ENCODE assay signal across 8 cellular contexts in the genomic region with DNA sequence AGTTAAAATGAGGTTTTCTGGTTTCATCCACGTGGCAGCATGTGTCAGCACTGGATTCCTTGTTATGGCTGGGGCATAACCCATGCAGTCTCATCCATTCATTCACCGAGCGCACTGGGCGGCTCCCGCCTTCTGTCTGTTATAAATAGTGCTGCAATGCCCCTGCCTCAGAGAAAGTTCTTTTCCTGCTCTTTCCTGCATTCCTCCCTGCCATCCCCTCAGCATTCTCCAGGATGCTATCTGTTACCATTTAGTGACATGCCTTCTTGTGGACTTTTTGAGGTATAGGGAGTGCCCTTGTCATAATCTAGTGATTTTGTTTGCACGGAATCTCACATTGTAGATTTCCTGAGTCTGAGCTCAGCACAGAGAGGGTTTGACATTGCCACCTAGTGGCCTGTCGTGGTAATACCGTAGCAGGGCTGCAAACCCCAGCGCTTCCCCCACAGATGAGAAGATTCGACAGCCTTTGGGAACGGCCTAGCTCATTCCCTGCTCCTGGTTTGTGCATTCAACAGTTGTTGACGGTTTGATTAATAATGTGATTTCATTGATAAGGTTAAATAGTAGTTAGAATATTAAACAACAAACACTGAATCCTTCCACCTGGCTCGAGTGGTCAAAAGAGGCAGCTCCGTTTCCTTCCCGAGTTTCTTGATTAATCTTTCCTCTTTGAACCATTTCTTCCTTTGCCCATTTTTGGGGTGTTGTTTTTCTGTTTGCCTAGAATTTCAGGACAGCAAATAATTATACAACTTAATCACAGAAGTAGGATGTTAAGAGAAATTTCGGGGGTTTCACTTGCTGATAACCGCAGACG. TPM values are rescaled to one million over a fixed set of nuclear protein-coding genes. Genes with fewer than 3 reads are reported as not detected.
A peak's percentile ranks its signal among the peaks of the same experiment; 100 is the strongest.
DNase-seq lines count a peak whose midpoint lies in the region; ATAC-seq, FAIRE-seq and TF ChIP-seq lines count a peak whose summit lies in the region.

No MANE protein-coding gene starts in this region.

- peak; percentile 70 for DNase-seq in COR-L47 (lab: John Stamatoyannopoulos, UW)
- peak; percentile 28 for DNase-seq in NCI-H2196 treated with DMSO at 0.1 percent for 48 hours (lab: John Stamatoyannopoulos, UW; ENCODE audit: unreplicated experiment)
- DNase-seq in activated B cell treated with CpG ODN at 0.5 μM for 24 hours: peak; percentile 61
- peak; percentile 59 for DNase-seq in bronchial epithelial cell (ENCODE audit: low read depth)
- peak; percentile 70 for DNase-seq in kidney tubule cell (ENCODE audit: low spot score)
- DNase-seq in stimulated activated CD4-positive, alpha-beta T cell treated with anti-CD3 and anti-CD28 coated beads, Interleukin-4, amount 100 ng/mL, for 1 hour: peak; percentile 80

- H3K27me3 ChIP-seq in bronchial epithelial cell (ENCODE audit: control insufficient read depth, insufficient read depth, low read length): peaks cover 11% of the 10 kb centered on the region

- H3K4me3 ChIP-seq in HEK293 (ENCODE audit: low read depth, low read length) (no peak overlapping the region), bronchial epithelial cell (ENCODE audit: low read depth, low read length) (no peak overlapping the region)

- H3K9me3 ChIP-seq in HEK293 (ENCODE audit: control insufficient read depth, insufficient read depth, low read depth, low read length): no peaks in the 10 kb centered on the region

- peaks cover 16% of the 10 kb centered on the region for H3K27me3 Mint-ChIP-seq in activated B cell treated with CpG ODN at 0.5 μM for 24 hours

- H3K4me1 ChIP-seq in HEK293 (ENCODE audit: control insufficient read depth, insufficient read depth, low read length): no peaks in the 10 kb centered on the region

- intact Hi-C loops in activated B cell treated with CpG ODN at 0.5 μM for 24 hours (cut with micrococcal nuclease): loop anchor here (1.0 to 5.0 kb wide), 7 partner anchors 55 to 835 kb away; a partner anchor contains a TSS

- TF ChIP-seq CTCF in HEK293 (tag by site-specific recombination; IDR thresholded peaks at IDR 0.05): peak; percentile 82; the same call in 1 of the 2 replicates
- peak; percentile 70 for TF ChIP-seq CTCF in activated B cell treated with CpG ODN at 0.5 μM for 24 hours (IDR thresholded peaks at IDR 0.05)
- TF ChIP-seq CTCF in bronchial epithelial cell (IDR thresholded peaks at IDR 0.05; ENCODE audit: insufficient read depth, low read length, severe bottlenecking): peak; percentile 84

- H3K36me3 Mint-ChIP-seq in activated B cell treated with CpG ODN at 0.5 μM for 24 hours (ENCODE audit: low read depth): no peaks in the 10 kb centered on the region

- ATAC-seq in activated B cell treated with CpG ODN at 0.5 μM for 24 hours (ENCODE audit: low read depth) (peak; percentile 85), GM21390 (IDR thresholded peaks at IDR 0.05; ENCODE audit: unreplicated experiment) (no peak)

- H3K36me3 ChIP-seq in HEK293 (ENCODE audit: control insufficient read depth in 2 of 2, insufficient read depth in 1 of 2, low read length in 2 of 2): no peaks in the 10 kb centered on the region
- H3K36me3 ChIP-seq in bronchial epithelial cell (ENCODE audit: control insufficient read depth, insufficient read depth, low read length): no peaks in the 10 kb centered on the region

- H3K27ac ChIP-seq in HEK293 (ENCODE audit: extremely low read depth, low read depth, low read length): no peak overlapping the region

- POLR2A ChIA-PET in HEK293 (lab: Yijun Ruan, JAX) (no interaction called here), activated B cell treated with CpG ODN at 0.5 μM for 24 hours (lab: Charles Lee) (interaction anchor here (0.5 to 2.3 kb wide), 7 partner anchors 10 to 309 kb away, joined by 3 to 12 read pairs (median 4); a partner anchor contains a TSS)

- H3K9me3 Mint-ChIP-seq in activated B cell treated with CpG ODN at 0.5 μM for 24 hours: no peaks in the 10 kb centered on the region

- no peak for FAIRE-seq in bronchial epithelial cell (lab: Jason Lieb, UNC)

- H3K4me3 Mint-ChIP-seq in activated B cell treated with CpG ODN at 0.5 μM for 24 hours: peak overlapping the region; percentile 37

- CTCF ChIA-PET in HEK293 (lab: Yijun Ruan, JAX): interaction anchor here (0.6 to 4.3 kb wide), 54 partner anchors 8 to 835 kb away, joined by 3 to 60 read pairs (median 4); no protein-coding TSS in a partner anchor
- CTCF ChIA-PET in activated B cell treated with CpG ODN at 0.5 μM for 24 hours (lab: Charles Lee): interaction anchor here (0.6 to 5.7 kb wide), 40 partner anchors 9 to 834 kb away, joined by 3 to 102 read pairs (median 4); a partner anchor contains a TSS

- peaks cover 48% of the 10 kb centered on the region for H3K4me1 Mint-ChIP-seq in activated B cell treated with CpG ODN at 0.5 μM for 24 hours

- no peak overlapping the region for H3K27ac Mint-ChIP-seq in activated B cell treated with CpG ODN at 0.5 μM for 24 hours

TF ChIP-seq in HEK293, 187 proteins besides CTCF, POLR2A, EP300 and RAD21:
- TF ChIP-seq SP7 (tag by site-specific recombination; IDR thresholded peaks at IDR 0.05) (peak; percentile 27; the same call in 1 of the 2 replicates), MYNN (tag by site-specific recombination; IDR thresholded peaks at IDR 0.05; ENCODE audit: borderline replicate concordance) (no peak), TRIM28 (IDR thresholded peaks at IDR 0.05; ENCODE audit: borderline replicate concordance, low read length) (peak; percentile 92), ZNF24 (tag by site-specific recombination; IDR thresholded peaks at IDR 0.05) (0 out of 2 replicates have a peak, but pooled peaks have one; percentile 40), ZNF558 (tag by site-specific recombination; IDR thresholded peaks at IDR 0.05) (no peak), ZNF2 (tag by site-specific recombination; IDR thresholded peaks at IDR 0.05) (peak; percentile 96), GFI1B (tag by site-specific recombination; IDR thresholded peaks at IDR 0.05) (no peak), ZBTB17 (tag by site-specific recombination; IDR thresholded peaks at IDR 0.05) (peak; percentile 95), ZBTB20 (tag by site-specific recombination; IDR thresholded peaks at IDR 0.05) (0 out of 2 replicates have a peak, but pooled peaks have one; percentile 14), ZNF654 (tag by site-specific recombination; IDR thresholded peaks at IDR 0.05; ENCODE audit: low read depth) (peak; percentile 91), ZNF600 (tag by site-specific recombination; IDR thresholded peaks at IDR 0.05) (peak; percentile 47; the same call in 1 of the 2 replicates)
- TF ChIP-seq, protein P1, sequence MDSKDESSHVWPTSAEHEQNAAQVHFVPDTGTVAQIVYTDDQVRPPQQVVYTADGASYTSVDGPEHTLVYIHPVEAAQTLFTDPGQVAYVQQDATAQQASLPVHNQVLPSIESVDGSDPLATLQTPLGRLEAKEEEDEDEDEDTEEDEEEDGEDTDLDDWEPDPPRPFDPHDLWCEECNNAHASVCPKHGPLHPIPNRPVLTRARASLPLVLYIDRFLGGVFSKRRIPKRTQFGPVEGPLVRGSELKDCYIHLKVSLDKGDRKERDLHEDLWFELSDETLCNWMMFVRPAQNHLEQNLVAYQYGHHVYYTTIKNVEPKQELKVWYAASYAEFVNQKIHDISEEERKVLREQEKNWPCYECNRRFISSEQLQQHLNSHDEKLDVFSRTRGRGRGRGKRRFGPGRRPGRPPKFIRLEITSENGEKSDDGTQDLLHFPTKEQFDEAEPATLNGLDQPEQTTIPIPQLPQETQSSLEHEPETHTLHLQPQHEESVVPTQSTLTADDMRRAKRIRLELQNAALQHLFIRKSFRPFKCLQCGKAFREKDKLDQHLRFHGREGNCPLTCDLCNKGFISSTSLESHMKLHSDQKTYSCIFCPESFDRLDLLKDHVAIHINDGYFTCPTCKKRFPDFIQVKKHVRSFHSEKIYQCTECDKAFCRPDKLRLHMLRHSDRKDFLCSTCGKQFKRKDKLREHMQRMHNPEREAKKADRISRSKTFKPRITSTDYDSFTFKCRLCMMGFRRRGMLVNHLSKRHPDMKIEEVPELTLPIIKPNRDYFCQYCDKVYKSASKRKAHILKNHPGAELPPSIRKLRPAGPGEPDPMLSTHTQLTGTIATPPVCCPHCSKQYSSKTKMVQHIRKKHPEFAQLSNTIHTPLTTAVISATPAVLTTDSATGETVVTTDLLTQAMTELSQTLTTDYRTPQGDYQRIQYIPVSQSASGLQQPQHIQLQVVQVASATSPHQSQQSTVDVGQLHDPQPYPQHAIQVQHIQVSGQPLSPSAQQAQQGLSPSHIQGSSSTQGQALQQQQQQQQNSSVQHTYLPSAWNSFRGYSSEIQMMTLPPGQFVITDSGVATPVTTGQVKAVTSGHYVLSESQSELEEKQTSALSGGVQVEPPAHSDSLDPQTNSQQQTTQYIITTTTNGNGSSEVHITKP (tag by site-specific recombination; IDR thresholded peaks at IDR 0.05): peak; percentile 40

RNA-seq across cellular contexts. Expression of a gene that starts 46.3 kb away (rescaled TPM):
- total RNA-seq in activated B cell treated with CpG ODN at 0.5 μM for 24 hours (0.04 TPM in 1 of 2 replicates, not detected in the other), bronchial epithelial cell (not detected in 2 replicates)

Comparison
In these comparisons a context has a peak if more than half of its experiments do, and no peak if none do; other contexts are left out.
1. DNase-seq: peak in every context shown above with its lines; median percentile 80 in stimulated activated CD4-positive, alpha-beta T cell treated with anti-CD3 and anti-CD28 coated beads, Interleukin-4, amount 100 ng/mL, for 1 hour; 70 in COR-L47; 70 in kidney tubule cell; 61 in activated B cell treated with CpG ODN at 0.5 μM for 24 hours; 59 in bronchial epithelial cell; 28 in NCI-H2196 treated with DMSO at 0.1 percent for 48 hours.